25 cellular contexts compared by ENCODE assay signal in genomic region chr17:62656446-62656845, GRCh38. TPM values are rescaled to one million over a fixed set of nuclear protein-coding genes. Genes with fewer than 3 reads are reported as not detected.
A peak's percentile ranks its signal among the peaks of the same experiment; 100 is the strongest.
DNase-seq lines count a peak whose midpoint lies in the region; ATAC-seq and TF ChIP-seq lines count a peak whose summit lies in the region.
"Had no signal": no experiment of that assay in that cellular context is flagged by ENCODE, and none has a peak within 500 bp of the region (broad histone marks: within the 10 kb centered on the region; RNA-seq: fewer than 3 reads in every experiment).

No MANE protein-coding gene starts in this region.

- TF ChIP-seq CTCF in brain (conservative IDR thresholded peaks at IDR 0.05), result no peak
- TF ChIP-seq CTCF in neural crest cell (conservative IDR thresholded peaks at IDR 0.05), result no peak

- CTCF ChIA-PET in naive thymus-derived CD4-positive, alpha-beta T cell (lab: Charles Lee), result interaction anchor here (0.7 kb wide), 1 partner anchor 777 kb away, joined by 3 read pairs; no protein-coding TSS in a partner anchor

- no peak overlapping the region for H3K4me3 ChIP-seq in naive thymus-derived CD4-positive, alpha-beta T cell (ENCODE audit: low read length)
- H3K4me3 ChIP-seq: A549, GM23338, Peyer's patch, SJSA1 had no signal

- H3K4me1 ChIP-seq in naive thymus-derived CD4-positive, alpha-beta T cell (ENCODE audit: control insufficient read depth in 2 of 2, insufficient read depth in 2 of 2, low read length in 2 of 2), result peaks cover 8 to 12% of the 10 kb centered on the region in 2 donors

- POLR2A ChIA-PET in naive thymus-derived CD4-positive, alpha-beta T cell (lab: Charles Lee), result interaction anchor here (0.6 to 0.7 kb wide), 2 partner anchors 8 to 934 kb away, joined by 3 read pairs; no protein-coding TSS in a partner anchor

- H3K9me3 Mint-ChIP-seq in brain, result peaks cover 11 to 19% (median 13%) of the 10 kb centered on the region in 5 experiments
- H3K9me3 Mint-ChIP-seq in neural crest cell, result peaks cover 6% of the 10 kb centered on the region
- peaks cover 4 to 20% (median 11%) of the 10 kb centered on the region in 11 donors for H3K9me3 Mint-ChIP-seq in naive thymus-derived CD4-positive, alpha-beta T cell

- H3K4me3 Mint-ChIP-seq in brain (no peak overlapping the region), neural crest cell (peak overlapping the region; percentile 65)
- peak overlapping the region in 1 of 10 donors; percentile 25 for H3K4me3 Mint-ChIP-seq in naive thymus-derived CD4-positive, alpha-beta T cell
- H3K4me3 Mint-ChIP-seq: GM23338 had no signal

- H3K9me3 ChIP-seq in naive thymus-derived CD4-positive, alpha-beta T cell (ENCODE audit: control insufficient read depth in 2 of 3, low read length in 3 of 3), result no peaks in the 10 kb centered on the region
- H3K9me3 ChIP-seq: BE2C, Peyer's patch had no signal

- peaks cover 60% of the 10 kb centered on the region for H3K4me1 Mint-ChIP-seq in brain
- H3K4me1 Mint-ChIP-seq in neural crest cell, result peaks cover 44% of the 10 kb centered on the region
- H3K4me1 Mint-ChIP-seq in naive thymus-derived CD4-positive, alpha-beta T cell, result peaks cover 7 to 26% (median 21%) of the 10 kb centered on the region in 7 donors

- ATAC-seq in naive thymus-derived CD4-positive, alpha-beta T cell, result no peak
- ATAC-seq: A549, GM23338, Right ventricle myocardium inferior had no signal

- intact Hi-C loops in naive thymus-derived CD4-positive, alpha-beta T cell (cut with micrococcal nuclease), result no loop called here

- H3K27ac ChIP-seq in naive thymus-derived CD4-positive, alpha-beta T cell (ENCODE audit: low read depth, low read length), result no peak overlapping the region
- H3K27ac ChIP-seq: A549, KMS-11, Peyer's patch, SJSA1 had no signal

- H3K36me3 Mint-ChIP-seq in brain (peaks cover 21% of the 10 kb centered on the region), neural crest cell (ENCODE audit: low read depth) (peaks cover 4% of the 10 kb centered on the region)
- H3K36me3 Mint-ChIP-seq in naive thymus-derived CD4-positive, alpha-beta T cell, result peaks cover 3 to 12% (median 4%) of the 10 kb centered on the region in 5 donors

- H3K27ac Mint-ChIP-seq in brain (peak overlapping the region; percentile 22 to 91 (median 64)), neural crest cell (ENCODE audit: unreplicated experiment) (peak overlapping the region; percentile 22)
- H3K27ac Mint-ChIP-seq in naive thymus-derived CD4-positive, alpha-beta T cell, result no peak overlapping the region
- H3K27ac Mint-ChIP-seq: GM23338 had no signal

- no peaks in the 10 kb centered on the region for H3K27me3 ChIP-seq in naive thymus-derived CD4-positive, alpha-beta T cell (ENCODE audit: control insufficient read depth in 2 of 2, insufficient read depth in 2 of 2, low read length in 2 of 2)
- H3K27me3 ChIP-seq: BE2C, Peyer's patch, SJSA1 had no signal

- peak; percentile 60 for DNase-seq in D341Med (ENCODE audit: low spot score)
- peak; percentile 45 for DNase-seq in ELF-1 (ENCODE audit: low read depth, low spot score)
- DNase-seq in neural crest cell (ENCODE audit: low read depth, low spot score), result no peak
- no peak for DNase-seq in erythroblast (lab: John Stamatoyannopoulos, UW)
- DNase-seq in NCI-H774 (lab: John Stamatoyannopoulos, UW), result no peak
- no peak for DNase-seq in naive thymus-derived CD4-positive, alpha-beta T cell
- DNase-seq in activated CD4-positive, alpha-beta T cell treated with anti-CD3 and anti-CD28 coated beads, Interleukin-2, amount 50 U/mL, for 1 hour, result no peak
- DNase-seq: BE2C, COR-L47, DND-41, HCEC 1CT, IMR-90, NCI-H1092 treated with DMSO at 0.1 percent for 48 hours, NCI-H1436 treated with DMSO at 0.1 percent for 48 hours, NCI-H2029, NCI-H2227 treated with DMSO at 0.1 percent for 48 hours, NCI-H510A, NCI-H748 treated with DMSO at 0.1 percent for 48 hours, Peyer's patch had no signal

- no peaks in the 10 kb centered on the region for H3K27me3 Mint-ChIP-seq in brain
- H3K27me3 Mint-ChIP-seq in neural crest cell (ENCODE audit: low read depth), result peaks cover 2% of the 10 kb centered on the region
- H3K27me3 Mint-ChIP-seq in naive thymus-derived CD4-positive, alpha-beta T cell, result peaks cover 0 to 75% (median 0%) of the 10 kb centered on the region in 5 donors

- peaks cover 0 to 6% (median 0%) of the 10 kb centered on the region in 3 experiments for H3K36me3 ChIP-seq in naive thymus-derived CD4-positive, alpha-beta T cell (ENCODE audit: control insufficient read depth in 2 of 3, insufficient read depth in 3 of 3, low read length in 3 of 3)
- H3K36me3 ChIP-seq: BE2C, Peyer's patch had no signal

- no peak for TF ChIP-seq POLR2A in erythroblast (IDR thresholded peaks at IDR 0.05; ENCODE audit: low read length)

RNA-seq across cellular contexts. Expression of gene MRC2, which starts 29.0 kb away (rescaled TPM):
- polyA plus RNA-seq in brain (ENCODE audit: insufficient read depth, low read depth, low replicate concordance), result 8.5 TPM
- total RNA-seq in neural crest cell, result 28.2 and 30.7 TPM in 2 replicates
- total RNA-seq in naive thymus-derived CD4-positive, alpha-beta T cell, result 1 to 10 TPM in 4 of 5 experiments, under 1 TPM in 1; 0.39 to 3.4 (median 2.7) TPM
- 1 to 10 TPM in 1 of 2 donors, under 1 TPM in 1; 0.11 to 1.0 TPM for polyA plus RNA-seq in naive thymus-derived CD4-positive, alpha-beta T cell

Comparison
In these comparisons a context has a peak if more than half of its experiments do, and no peak if none do; other contexts are left out.
1. DNase-seq: peak in D341Med (single experiment) and ELF-1 (single experiment); none in neural crest cell (single experiment), erythroblast (0 of 2), NCI-H774 (single experiment), naive thymus-derived CD4-positive, alpha-beta T cell (0 of 9) and activated CD4-positive, alpha-beta T cell treated with anti-CD3 and anti-CD28 coated beads, Interleukin-2, amount 50 U/mL, for 1 hour (single experiment).
2. H3K27ac Mint-ChIP-seq: peak in brain (5 of 5) and neural crest cell (single experiment); none in naive thymus-derived CD4-positive, alpha-beta T cell (0 of 9).